25 cellular contexts compared by ENCODE assay signal in the genomic region with DNA sequence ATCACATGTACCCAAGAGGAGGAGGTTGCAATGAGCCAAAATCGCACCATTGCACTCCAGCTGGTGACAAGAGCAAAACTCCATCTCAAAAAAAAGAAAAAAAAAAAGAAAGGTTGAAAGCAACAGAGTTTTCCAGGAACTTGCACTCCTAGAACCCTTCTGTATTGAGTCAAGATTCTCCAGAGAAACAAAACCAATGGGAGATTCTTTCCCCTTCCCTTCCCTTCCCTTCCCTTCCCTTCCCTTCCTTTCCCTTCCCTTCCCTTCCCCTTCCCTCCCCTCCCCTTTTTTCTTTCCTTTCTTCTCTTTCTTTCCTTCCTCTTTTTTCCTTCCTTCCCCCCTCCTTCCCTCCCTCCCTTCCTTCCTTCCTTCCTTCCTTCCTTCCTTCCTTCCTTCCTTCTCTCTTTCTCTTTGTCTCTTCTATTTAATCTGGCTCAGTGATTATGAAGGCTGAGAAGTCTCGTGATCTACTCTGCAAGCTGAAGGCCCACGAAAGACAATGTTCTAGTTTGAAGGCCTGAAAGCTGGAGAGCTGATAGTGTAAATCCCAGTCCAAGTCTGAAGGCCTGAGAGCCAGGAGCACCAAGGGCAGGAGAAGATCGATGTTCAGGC.
"Had no signal": no experiment of that assay in that cellular context is flagged by ENCODE, and none has a peak within 500 bp of the region (broad histone marks: within the 10 kb centered on the region; RNA-seq: fewer than 3 reads in every experiment).

No MANE protein-coding gene starts in this region.

- H3K9me3 Mint-ChIP-seq: activated CD4-positive, alpha-beta T cell treated with anti-CD3 and anti-CD28 coated beads, Interleukin-2, amount 10 ng/mL, durations not matched to agents 24 days and 14 days; activated CD8-positive, alpha-beta T cell treated with anti-CD3 and anti-CD28 coated beads for 36 hours; activated naive CD8-positive, alpha-beta T cell treated with anti-CD3 and anti-CD28 coated beads for 36 hours; activated T-helper 17 cell treated with anti-CD3 and anti-CD28 coated beads, Interleukin-2, amount 50 U/mL, for 72 hours had no signal

- H3K9me3 ChIP-seq: ascending aorta, SJSA1 had no signal

- H3K4me3 Mint-ChIP-seq: activated CD4-positive, alpha-beta T cell treated with anti-CD3 and anti-CD28 coated beads, Interleukin-2, amount 10 ng/mL, durations not matched to agents 24 days and 14 days; activated CD8-positive, alpha-beta T cell treated with anti-CD3 and anti-CD28 coated beads for 36 hours; activated naive CD8-positive, alpha-beta T cell treated with anti-CD3 and anti-CD28 coated beads for 36 hours; activated T-cell treated with anti-CD3 and anti-CD28 coated beads, Interleukin-2, amount 50 U/mL, for 72 hours; activated T-helper 17 cell treated with anti-CD3 and anti-CD28 coated beads, Interleukin-2, amount 50 U/mL, for 72 hours; central memory CD8-positive, alpha-beta T cell had no signal

- H3K36me3 ChIP-seq: ascending aorta, cardiac muscle cell, SJSA1, WERI-Rb-1 had no signal

- H3K4me3 ChIP-seq: ascending aorta, cardiac muscle cell, SJSA1 had no signal

- H3K27ac ChIP-seq: ascending aorta, cardiac muscle cell, SJSA1, WERI-Rb-1 had no signal

- H3K36me3 Mint-ChIP-seq: activated naive CD8-positive, alpha-beta T cell treated with anti-CD3 and anti-CD28 coated beads for 36 hours had no signal

- H3K4me1 Mint-ChIP-seq: activated CD4-positive, alpha-beta T cell treated with anti-CD3 and anti-CD28 coated beads, Interleukin-2, amount 10 ng/mL, durations not matched to agents 24 days and 14 days; activated naive CD8-positive, alpha-beta T cell treated with anti-CD3 and anti-CD28 coated beads for 36 hours; activated T-helper 17 cell treated with anti-CD3 and anti-CD28 coated beads, Interleukin-2, amount 50 U/mL, for 72 hours; central memory CD8-positive, alpha-beta T cell had no signal

- DNase-seq: activated CD4-positive, alpha-beta T cell treated with anti-CD3 and anti-CD28 coated beads, Interleukin-2, amount 10 ng/mL, durations not matched to agents 24 days and 14 days; activated CD4-positive, alpha-beta T cell treated with anti-CD3 and anti-CD28 coated beads, Interleukin-2, amount 50 U/mL, for 4 hours; activated CD8-positive, alpha-beta T cell treated with anti-CD3 and anti-CD28 coated beads for 36 hours; activated effector memory CD4-positive, alpha-beta T cell treated with anti-CD3 and anti-CD28 coated beads, Interleukin-2, amount 50 U/mL, for 16 hours; activated naive CD4-positive, alpha-beta T cell; activated naive CD4-positive, alpha-beta T cell treated with anti-CD3 and anti-CD28 coated beads, Interleukin-2, amount 50 U/mL, for 16 hours; activated naive CD8-positive, alpha-beta T cell treated with anti-CD3 and anti-CD28 coated beads for 36 hours; activated T-cell treated with anti-CD3 and anti-CD28 coated beads, Interleukin-2, amount 50 U/mL, for 1 hour; activated T-cell treated with anti-CD3 and anti-CD28 coated beads, Interleukin-2, amount 50 U/mL, for 72 hours; amniotic stem cell; NCI-H1105; NCI-H1417 treated with DMSO at 0.1 percent for 48 hours; NCI-H2081; NCI-H2171 treated with DMSO at 0.1 percent for 48 hours; NCI-H226; NCI-H524 treated with DMSO at 0.1 percent for 48 hours; SHP77; T1000; WERI-Rb-1 had no signal

- ATAC-seq: activated CD8-positive, alpha-beta T cell treated with anti-CD3 and anti-CD28 coated beads for 36 hours; activated T-cell treated with anti-CD3 and anti-CD28 coated beads, Interleukin-2, amount 50 U/mL, for 72 hours; activated T-helper 17 cell treated with anti-CD3 and anti-CD28 coated beads, Interleukin-2, amount 50 U/mL, for 72 hours; Panc1 had no signal

- H3K27ac Mint-ChIP-seq: activated CD4-positive, alpha-beta T cell treated with anti-CD3 and anti-CD28 coated beads, Interleukin-2, amount 10 ng/mL, durations not matched to agents 24 days and 14 days; activated CD8-positive, alpha-beta T cell treated with anti-CD3 and anti-CD28 coated beads for 36 hours; activated naive CD8-positive, alpha-beta T cell treated with anti-CD3 and anti-CD28 coated beads for 36 hours; activated T-cell treated with anti-CD3 and anti-CD28 coated beads, Interleukin-2, amount 50 U/mL, for 72 hours; activated T-helper 17 cell treated with anti-CD3 and anti-CD28 coated beads, Interleukin-2, amount 50 U/mL, for 72 hours had no signal

- H3K4me1 ChIP-seq: ascending aorta, SJSA1 had no signal

- H3K27me3 ChIP-seq: ascending aorta, cardiac muscle cell, SJSA1 had no signal

- H3K27me3 Mint-ChIP-seq: activated CD4-positive, alpha-beta T cell treated with anti-CD3 and anti-CD28 coated beads, Interleukin-2, amount 10 ng/mL, durations not matched to agents 24 days and 14 days; activated CD8-positive, alpha-beta T cell treated with anti-CD3 and anti-CD28 coated beads for 36 hours; activated naive CD8-positive, alpha-beta T cell treated with anti-CD3 and anti-CD28 coated beads for 36 hours; activated T-helper 17 cell treated with anti-CD3 and anti-CD28 coated beads, Interleukin-2, amount 50 U/mL, for 72 hours; central memory CD8-positive, alpha-beta T cell had no signal
